1 cellular context compared by ENCODE assay signal in genomic region chr9:111516061-111516465, GRCh38.
TF ChIP-seq lines count a peak whose summit lies in the region.

No MANE protein-coding gene starts in this region.

TF ChIP-seq in K562, 482 proteins besides CTCF, POLR2A, EP300 and RAD21:
- TF ChIP-seq NFYB (IDR thresholded peaks at IDR 0.05; ENCODE audit: extremely low read depth, insufficient read length) = peak; percentile 15
- no peak for TF ChIP-seq BHLHE40 (IDR thresholded peaks at IDR 0.05; ENCODE audit: low read length)
- TF ChIP-seq FOXM1 (IDR thresholded peaks at IDR 0.05; ENCODE audit: low read depth) = peak; percentile 74; the same call in 1 of the 2 replicates
- no peak for TF ChIP-seq FOXM1 (CRISPR knock-in tag; IDR thresholded peaks at IDR 0.05; ENCODE audit: low read depth)
- peak; percentile 7 for TF ChIP-seq RBM25 (IDR thresholded peaks at IDR 0.05; ENCODE audit: low read depth, low read length, severe bottlenecking)
